ENCODE assay signal across 1 cellular context in the genomic region with DNA sequence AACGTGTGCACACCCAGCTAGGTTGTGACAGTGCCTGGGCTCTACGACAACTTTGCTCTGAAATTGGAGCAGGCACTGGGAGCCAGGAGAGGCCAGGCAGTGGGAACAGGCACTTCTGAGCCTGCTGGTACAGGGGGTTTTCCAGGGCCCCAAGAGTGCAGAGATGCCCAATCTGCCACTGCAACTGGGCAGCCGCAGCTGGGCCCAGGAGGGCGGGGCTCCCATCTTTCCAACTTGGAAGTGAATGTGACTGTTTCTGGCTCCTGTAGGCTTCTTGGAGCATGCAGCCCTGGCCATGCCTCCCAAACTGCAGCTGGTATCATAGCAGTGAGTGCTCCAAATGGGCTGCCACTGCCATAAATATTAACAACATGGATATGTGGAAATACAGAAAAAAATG.
TF ChIP-seq lines count a peak whose summit lies in the region.

No MANE protein-coding gene starts in this region.

TF ChIP-seq in H1, 55 proteins besides CTCF, POLR2A, EP300 and RAD21:
- TF ChIP-seq, protein P1, sequence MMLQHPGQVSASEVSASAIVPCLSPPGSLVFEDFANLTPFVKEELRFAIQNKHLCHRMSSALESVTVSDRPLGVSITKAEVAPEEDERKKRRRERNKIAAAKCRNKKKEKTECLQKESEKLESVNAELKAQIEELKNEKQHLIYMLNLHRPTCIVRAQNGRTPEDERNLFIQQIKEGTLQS (IDR thresholded peaks at IDR 0.05; ENCODE audit: insufficient read depth, low read depth, low read length) = no peak
- TF ChIP-seq SAP30 (IDR thresholded peaks at IDR 0.05; ENCODE audit: insufficient read depth, insufficient replicate concordance, low read length) = no peak
- no peak for TF ChIP-seq GTF2F1 (IDR thresholded peaks at IDR 0.05; ENCODE audit: borderline replicate concordance, low read depth, low read length)
- TF ChIP-seq TBP (IDR thresholded peaks at IDR 0.05; ENCODE audit: low read depth, low read length) = no peak
- TF ChIP-seq POLR2AphosphoS5 (IDR thresholded peaks at IDR 0.05; ENCODE audit: low read depth, low read length) = no peak
- TF ChIP-seq TCF12 (IDR thresholded peaks at IDR 0.05; ENCODE audit: low read depth, low read length) = no peak
- TF ChIP-seq CEBPB (IDR thresholded peaks at IDR 0.05; ENCODE audit: low read depth, low read length) = no peak
- TF ChIP-seq TEAD4 (IDR thresholded peaks at IDR 0.05; ENCODE audit: low read depth, low read length) = no peak
- no peak for TF ChIP-seq RXRA (IDR thresholded peaks at IDR 0.05; ENCODE audit: insufficient read depth, low read depth, low read length)
- TF ChIP-seq EZH2 (IDR thresholded peaks at IDR 0.05; ENCODE audit: low read depth, low read length, severe bottlenecking) = no peak
- TF ChIP-seq JUND (IDR thresholded peaks at IDR 0.05; ENCODE audit: low read length) = no peak
- no peak for TF ChIP-seq BACH1 (IDR thresholded peaks at IDR 0.05; ENCODE audit: low read length)
- no peak for TF ChIP-seq SUZ12 (IDR thresholded peaks at IDR 0.05; ENCODE audit: low read length)
- no peak for TF ChIP-seq CHD2 (IDR thresholded peaks at IDR 0.05; ENCODE audit: low read length)
- TF ChIP-seq TAF7 (optimal IDR thresholded peaks at IDR 0.05; ENCODE audit: borderline replicate concordance, low read depth, low read length) = no peak
- TF ChIP-seq KDM5A (IDR thresholded peaks at IDR 0.05; ENCODE audit: low read length) = no peak
- no peak for TF ChIP-seq ZNF274 (IDR thresholded peaks at IDR 0.05; ENCODE audit: borderline replicate concordance, extremely low read depth, low read length)
- TF ChIP-seq NRF1 (IDR thresholded peaks at IDR 0.05; ENCODE audit: low read depth, low read length) = no peak
- TF ChIP-seq CREB1 (IDR thresholded peaks at IDR 0.05) = no peak
- no peak for TF ChIP-seq YY1 (IDR thresholded peaks at IDR 0.05; ENCODE audit: low read depth, low read length)
